ENCODE assay signal across 19 cellular contexts in genomic region chr6:138044972-138045371, GRCh38.
"Had no signal": no experiment of that assay in that cellular context is flagged by ENCODE, and none has a peak within 500 bp of the region (broad histone marks: within the 10 kb centered on the region; RNA-seq: fewer than 3 reads in every experiment).

No MANE protein-coding gene starts in this region.

- DNase-seq: KBM-7, MG63, NCI-H1092, NCI-H1105 treated with DMSO at 0.1 percent for 48 hours, NCI-H1417 treated with DMSO at 0.1 percent for 48 hours, NCI-H146, NCI-H1694 treated with DMSO at 0.1 percent for 48 hours, NCI-H1930, NCI-H2081, NCI-H2107, NCI-H226, NCI-H446, NCI-H510A, NCI-H524 treated with DMSO at 0.1 percent for 48 hours, NCI-H69, NCI-H774, RPMI8226, SHP77, SK-N-SH had no signal

- H3K27me3 ChIP-seq: MG63 had no signal

- H3K9me3 ChIP-seq: MG63, SK-N-SH had no signal

- H3K4me3 ChIP-seq: MG63 had no signal

- H3K36me3 ChIP-seq: MG63 had no signal

- H3K4me2 ChIP-seq: SK-N-SH had no signal

- H3K9ac ChIP-seq: SK-N-SH had no signal
